ENCODE assay signal across 9 cellular contexts in the genomic region with DNA sequence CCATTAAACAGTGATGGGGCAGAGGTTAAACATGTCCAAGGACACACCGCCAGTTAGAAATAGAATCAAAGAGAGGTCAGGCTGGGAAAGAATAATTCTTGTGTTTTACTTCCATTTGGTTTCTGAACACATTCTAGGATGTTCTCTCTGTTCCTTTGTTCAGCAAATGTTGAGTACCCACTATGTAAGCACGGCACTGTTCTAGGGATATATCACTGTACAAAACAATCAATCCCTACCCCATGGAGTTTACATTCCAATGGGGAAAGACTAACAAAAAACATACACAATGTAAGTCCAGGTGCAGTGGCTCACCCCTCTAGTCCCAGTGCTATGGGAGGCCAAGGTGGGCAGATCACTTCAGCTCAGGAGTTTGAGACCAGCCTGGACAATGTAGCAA. TPM values are rescaled to one million over a fixed set of nuclear protein-coding genes. Genes with fewer than 3 reads are reported as not detected.
"Had no signal": no experiment of that assay in that cellular context is flagged by ENCODE, and none has a peak within 500 bp of the region (broad histone marks: within the 10 kb centered on the region; RNA-seq: fewer than 3 reads in every experiment).

No MANE protein-coding gene starts in this region.

- ATAC-seq: GM12878 had no signal

- DNase-seq: GDM1, GF-D8 had no signal

- H3K4me3 ChIP-seq: GM12878 had no signal

- FAIRE-seq: G401.6, GM12878, GM12891, GM12892, GM18507, GM19239 had no signal

RNA-seq across cellular contexts. Expression of gene MYOCOS, which starts 6.2 kb away (rescaled TPM):
- total RNA-seq: G401 had no signal

RNA-seq across cellular contexts. Expression of gene MYOC, which starts 24.3 kb away (rescaled TPM):
- total RNA-seq: GM12878 had no signal
- polyA plus RNA-seq: GM12878 had no signal
